In genomic region chr12:91077228-91077954, GRCh38 we compare ENCODE assay signal across 30 cellular contexts. TPM values are rescaled to one million over a fixed set of nuclear protein-coding genes. Genes with fewer than 3 reads are reported as not detected.
"Had no signal": no experiment of that assay in that cellular context is flagged by ENCODE, and none has a peak within 500 bp of the region (broad histone marks: within the 10 kb centered on the region; RNA-seq: fewer than 3 reads in every experiment).

No MANE protein-coding gene starts in this region.

- H3K27me3 Mint-ChIP-seq: activated CD4-positive, alpha-beta memory T cell treated with anti-CD3 and anti-CD28 coated beads for 36 hours; T-cell had no signal

- H3K27ac ChIP-seq: adrenal gland, breast epithelium, PC-9 had no signal

- DNase-seq: activated CD4-positive, alpha-beta memory T cell treated with anti-CD3 and anti-CD28 coated beads for 36 hours; activated CD4-positive, alpha-beta T cell treated with anti-CD3 and anti-CD28 coated beads, Interleukin-2, amount 10 ng/mL, durations not matched to agents 7 days and 5 days; activated CD4-positive, CD25-positive, alpha-beta regulatory T cell; activated CD8-positive, alpha-beta memory T cell treated with anti-CD3 and anti-CD28 coated beads for 24 hours; activated gamma-delta T cell treated with Interleukin-2 at 50 U/mL for 16 hours; activated naive CD4-positive, alpha-beta T cell treated with anti-CD3 and anti-CD28 coated beads, Interleukin-2, amount 10 ng/mL, durations not matched to agents 7 days and 5 days; activated naive CD8-positive, alpha-beta T cell treated with anti-CD3 and anti-CD28 coated beads, Interleukin-2, amount 10 ng/mL, durations not matched to agents 7 days and 5 days; activated T-cell treated with anti-CD3 and anti-CD28 coated beads for 4 hours; activated T-cell treated with anti-CD3 and anti-CD28 coated beads, Interleukin-2, amount 50 U/mL, for 72 hours; adrenal gland; anterior cingulate cortex; central memory CD4-positive, alpha-beta T cell; Karpas-422; MM.1S; NCI-H1105 treated with DMSO at 0.1 percent for 48 hours; NCI-H1436 treated with DMSO at 0.1 percent for 48 hours; NCI-H187; NCI-H2081; NCI-H446; NCI-H524; PC-9; SIG-M5; T-cell; T-helper 2 cell; T1000 had no signal

- H3K9me3 Mint-ChIP-seq: activated CD4-positive, alpha-beta memory T cell treated with anti-CD3 and anti-CD28 coated beads for 36 hours; activated CD4-positive, alpha-beta T cell treated with anti-CD3 and anti-CD28 coated beads, Interleukin-2, amount 10 ng/mL, durations not matched to agents 7 days and 5 days; activated naive CD4-positive, alpha-beta T cell treated with anti-CD3 and anti-CD28 coated beads, Interleukin-2, amount 10 ng/mL, durations not matched to agents 7 days and 5 days; activated naive CD8-positive, alpha-beta T cell treated with anti-CD3 and anti-CD28 coated beads, Interleukin-2, amount 10 ng/mL, durations not matched to agents 7 days and 5 days; activated T-cell treated with anti-CD3 and anti-CD28 coated beads, Interleukin-2, amount 50 U/mL, for 72 hours; activated T-helper 2 cell treated with anti-CD3 and anti-CD28 coated beads, Interferon-gamma antibody, Interleukin-2, Interleukin-4, amounts not matched to agents 10 μg/mL and 5 μg/mL and 100 μg/mL, durations not matched to agents 14 hours and 24 hours and 36 hours; T-cell had no signal

- H3K4me1 ChIP-seq: adrenal gland, breast epithelium had no signal

- H3K36me3 Mint-ChIP-seq: activated CD4-positive, alpha-beta memory T cell treated with anti-CD3 and anti-CD28 coated beads for 36 hours; activated naive CD4-positive, alpha-beta T cell treated with anti-CD3 and anti-CD28 coated beads, Interleukin-2, amount 10 ng/mL, durations not matched to agents 7 days and 5 days; activated naive CD8-positive, alpha-beta T cell treated with anti-CD3 and anti-CD28 coated beads, Interleukin-2, amount 10 ng/mL, durations not matched to agents 7 days and 5 days; T-cell had no signal

- H2AFZ ChIP-seq: PC-9 had no signal

- H3K36me3 ChIP-seq: adrenal gland, breast epithelium had no signal

- H3K4me1 Mint-ChIP-seq: activated CD4-positive, alpha-beta T cell treated with anti-CD3 and anti-CD28 coated beads, Interleukin-2, amount 10 ng/mL, durations not matched to agents 7 days and 5 days; activated naive CD4-positive, alpha-beta T cell treated with anti-CD3 and anti-CD28 coated beads, Interleukin-2, amount 10 ng/mL, durations not matched to agents 7 days and 5 days; activated naive CD8-positive, alpha-beta T cell treated with anti-CD3 and anti-CD28 coated beads, Interleukin-2, amount 10 ng/mL, durations not matched to agents 7 days and 5 days; T-cell had no signal

- FAIRE-seq: K562, TTC549 had no signal

- H3K4me3 ChIP-seq: adrenal gland, breast epithelium, K562, PC-9 had no signal

- H3K27ac Mint-ChIP-seq: activated CD4-positive, alpha-beta memory T cell treated with anti-CD3 and anti-CD28 coated beads for 36 hours; activated CD4-positive, alpha-beta T cell treated with anti-CD3 and anti-CD28 coated beads, Interleukin-2, amount 10 ng/mL, durations not matched to agents 7 days and 5 days; activated naive CD4-positive, alpha-beta T cell treated with anti-CD3 and anti-CD28 coated beads, Interleukin-2, amount 10 ng/mL, durations not matched to agents 7 days and 5 days; activated naive CD8-positive, alpha-beta T cell treated with anti-CD3 and anti-CD28 coated beads, Interleukin-2, amount 10 ng/mL, durations not matched to agents 7 days and 5 days; activated T-cell treated with anti-CD3 and anti-CD28 coated beads, Interleukin-2, amount 50 U/mL, for 72 hours; activated T-helper 2 cell treated with anti-CD3 and anti-CD28 coated beads, Interferon-gamma antibody, Interleukin-2, Interleukin-4, amounts not matched to agents 10 μg/mL and 5 μg/mL and 100 μg/mL, durations not matched to agents 14 hours and 24 hours and 36 hours; T-cell had no signal

- H3K9me3 ChIP-seq: adrenal gland, breast epithelium had no signal

- H3K4me3 Mint-ChIP-seq: activated CD4-positive, alpha-beta memory T cell treated with anti-CD3 and anti-CD28 coated beads for 36 hours; activated CD4-positive, alpha-beta T cell treated with anti-CD3 and anti-CD28 coated beads, Interleukin-2, amount 10 ng/mL, durations not matched to agents 7 days and 5 days; activated naive CD4-positive, alpha-beta T cell treated with anti-CD3 and anti-CD28 coated beads, Interleukin-2, amount 10 ng/mL, durations not matched to agents 7 days and 5 days; activated naive CD8-positive, alpha-beta T cell treated with anti-CD3 and anti-CD28 coated beads, Interleukin-2, amount 10 ng/mL, durations not matched to agents 7 days and 5 days; activated T-cell treated with anti-CD3 and anti-CD28 coated beads, Interleukin-2, amount 50 U/mL, for 72 hours; T-cell had no signal

- ATAC-seq: activated T-cell treated with anti-CD3 and anti-CD28 coated beads, Interleukin-2, amount 50 U/mL, for 72 hours; K562; T-cell had no signal

- H3K4me2 ChIP-seq: PC-9 had no signal

- H3K27me3 ChIP-seq: adrenal gland, breast epithelium had no signal

RNA-seq across cellular contexts. Expression of gene KERA, which starts 19.6 kb away (rescaled TPM):
- total RNA-seq: activated CD4-positive, alpha-beta memory T cell treated with anti-CD3 and anti-CD28 coated beads for 36 hours; activated CD4-positive, alpha-beta T cell treated with anti-CD3 and anti-CD28 coated beads, Interleukin-2, amount 10 ng/mL, durations not matched to agents 7 days and 5 days; activated naive CD8-positive, alpha-beta T cell treated with anti-CD3 and anti-CD28 coated beads, Interleukin-2, amount 10 ng/mL, durations not matched to agents 7 days and 5 days; activated T-cell treated with anti-CD3 and anti-CD28 coated beads, Interleukin-2, amount 50 U/mL, for 72 hours; activated T-helper 2 cell treated with anti-CD3 and anti-CD28 coated beads, Interferon-gamma antibody, Interleukin-2, Interleukin-4, amounts not matched to agents 10 μg/mL and 5 μg/mL and 100 μg/mL, durations not matched to agents 14 hours and 24 hours and 36 hours; adrenal gland; K562; PC-9; RPMI7951; T-cell had no signal
- polyA plus RNA-seq: adrenal gland, K562 had no signal

RNA-seq across cellular contexts. Expression of gene LUM, which starts 33.9 kb away (rescaled TPM):
- total RNA-seq: activated CD4-positive, alpha-beta memory T cell treated with anti-CD3 and anti-CD28 coated beads for 36 hours; activated CD4-positive, alpha-beta T cell treated with anti-CD3 and anti-CD28 coated beads, Interleukin-2, amount 10 ng/mL, durations not matched to agents 7 days and 5 days; activated naive CD8-positive, alpha-beta T cell treated with anti-CD3 and anti-CD28 coated beads, Interleukin-2, amount 10 ng/mL, durations not matched to agents 7 days and 5 days; activated T-cell treated with anti-CD3 and anti-CD28 coated beads, Interleukin-2, amount 50 U/mL, for 72 hours; activated T-helper 2 cell treated with anti-CD3 and anti-CD28 coated beads, Interferon-gamma antibody, Interleukin-2, Interleukin-4, amounts not matched to agents 10 μg/mL and 5 μg/mL and 100 μg/mL, durations not matched to agents 14 hours and 24 hours and 36 hours; PC-9 had no signal
- polyA plus RNA-seq: K562 had no signal
